11 cellular contexts compared by ENCODE assay signal in the genomic region with DNA sequence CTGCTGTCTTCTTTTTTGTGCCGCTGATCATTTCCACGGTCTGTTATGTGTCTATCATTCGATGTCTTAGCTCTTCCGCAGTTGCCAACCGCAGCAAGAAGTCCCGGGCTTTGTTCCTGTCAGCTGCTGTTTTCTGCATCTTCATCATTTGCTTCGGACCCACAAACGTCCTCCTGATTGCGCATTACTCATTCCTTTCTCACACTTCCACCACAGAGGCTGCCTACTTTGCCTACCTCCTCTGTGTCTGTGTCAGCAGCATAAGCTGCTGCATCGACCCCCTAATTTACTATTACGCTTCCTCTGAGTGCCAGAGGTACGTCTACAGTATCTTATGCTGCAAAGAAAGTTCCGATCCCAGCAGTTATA. TPM values are rescaled to one million over a fixed set of nuclear protein-coding genes. Genes with fewer than 3 reads are reported as not detected.
DNase-seq lines count a peak whose midpoint lies in the region; ATAC-seq lines count a peak whose summit lies in the region.
"Had no signal": no experiment of that assay in that cellular context is flagged by ENCODE, and none has a peak within 500 bp of the region (broad histone marks: within the 10 kb centered on the region; RNA-seq: fewer than 3 reads in every experiment).

No MANE protein-coding gene starts in this region.

- CTCF ChIA-PET in activated CD4-positive, alpha-beta T cell treated with anti-CD3 and anti-CD28 coated beads, Interleukin-2, amount 10 ng/mL, durations not matched to agents 7 days and 5 days (lab: Charles Lee), result interaction anchor here (1.2 to 1.5 kb wide), 2 partner anchors 11 to 18 kb away, joined by 4 to 5 read pairs; no protein-coding TSS in a partner anchor
- CTCF ChIA-PET in naive thymus-derived CD4-positive, alpha-beta T cell (lab: Charles Lee), result interaction anchor here (0.5 kb wide), 1 partner anchor 112 kb away, joined by 3 read pairs; no protein-coding TSS in a partner anchor

- peaks cover 16% of the 10 kb centered on the region for H3K4me1 Mint-ChIP-seq in activated CD4-positive, alpha-beta T cell treated with anti-CD3 and anti-CD28 coated beads, Interleukin-2, amount 10 ng/mL, durations not matched to agents 7 days and 5 days
- H3K4me1 Mint-ChIP-seq in naive thymus-derived CD4-positive, alpha-beta T cell, result peaks cover 0 to 22% (median 3%) of the 10 kb centered on the region in 7 donors

- H3K27me3 ChIP-seq in naive thymus-derived CD4-positive, alpha-beta T cell (ENCODE audit: control insufficient read depth in 2 of 2, insufficient read depth in 2 of 2, low read length in 2 of 2), result no peaks in the 10 kb centered on the region

- intact Hi-C loops in naive thymus-derived CD4-positive, alpha-beta T cell (cut with micrococcal nuclease), result no loop called here

- H3K4me3 Mint-ChIP-seq in activated CD4-positive, alpha-beta T cell treated with anti-CD3 and anti-CD28 coated beads, Interleukin-2, amount 10 ng/mL, durations not matched to agents 7 days and 5 days, result peak overlapping the region; percentile 0
- peak overlapping the region in 1 of 10 donors; percentile 24 for H3K4me3 Mint-ChIP-seq in naive thymus-derived CD4-positive, alpha-beta T cell
- H3K4me3 Mint-ChIP-seq: endodermal cell had no signal

- peak overlapping the region; percentile 46 for H3K4me3 ChIP-seq in naive thymus-derived CD4-positive, alpha-beta T cell (ENCODE audit: low read length)

- POLR2A ChIA-PET in activated CD4-positive, alpha-beta T cell treated with anti-CD3 and anti-CD28 coated beads, Interleukin-2, amount 10 ng/mL, durations not matched to agents 7 days and 5 days (lab: Charles Lee), result no interaction called here
- POLR2A ChIA-PET in naive thymus-derived CD4-positive, alpha-beta T cell (lab: Charles Lee), result no interaction called here

- H3K36me3 Mint-ChIP-seq in activated CD4-positive, alpha-beta T cell treated with anti-CD3 and anti-CD28 coated beads, Interleukin-2, amount 10 ng/mL, durations not matched to agents 7 days and 5 days (ENCODE audit: low read depth), result peaks cover 22% of the 10 kb centered on the region
- H3K36me3 Mint-ChIP-seq in naive thymus-derived CD4-positive, alpha-beta T cell, result peaks cover 0 to 43% (median 9%) of the 10 kb centered on the region in 5 donors

- ATAC-seq in GM18867 (IDR thresholded peaks at IDR 0.05; ENCODE audit: unreplicated experiment), result peak; percentile 87
- ATAC-seq in GM21723 (IDR thresholded peaks at IDR 0.05; ENCODE audit: unreplicated experiment), result peak; percentile 86
- ATAC-seq in naive thymus-derived CD4-positive, alpha-beta T cell, result peak; percentile 83

- peaks cover 0 to 52% of the 10 kb centered on the region in 2 donors for H3K4me1 ChIP-seq in naive thymus-derived CD4-positive, alpha-beta T cell (ENCODE audit: control insufficient read depth in 2 of 2, insufficient read depth in 2 of 2, low read length in 2 of 2)

- peaks cover 0 to 7% (median 6%) of the 10 kb centered on the region in 3 experiments for H3K9me3 ChIP-seq in naive thymus-derived CD4-positive, alpha-beta T cell (ENCODE audit: control insufficient read depth in 2 of 3, low read length in 3 of 3)

- no peak overlapping the region for H3K27ac ChIP-seq in naive thymus-derived CD4-positive, alpha-beta T cell (ENCODE audit: low read depth, low read length)

- peaks cover 19% of the 10 kb centered on the region for H3K9me3 Mint-ChIP-seq in activated CD4-positive, alpha-beta T cell treated with anti-CD3 and anti-CD28 coated beads, Interleukin-2, amount 10 ng/mL, durations not matched to agents 7 days and 5 days
- H3K9me3 Mint-ChIP-seq in naive thymus-derived CD4-positive, alpha-beta T cell, result peaks cover 13 to 31% (median 21%) of the 10 kb centered on the region in 11 donors

- H3K27ac Mint-ChIP-seq in activated CD4-positive, alpha-beta T cell treated with anti-CD3 and anti-CD28 coated beads, Interleukin-2, amount 10 ng/mL, durations not matched to agents 7 days and 5 days, result peak overlapping the region; percentile 34
- H3K27ac Mint-ChIP-seq in naive thymus-derived CD4-positive, alpha-beta T cell, result peak overlapping the region in 2 of 9 donors; percentile 20 to 36
- H3K27ac Mint-ChIP-seq: endodermal cell had no signal

- peak; percentile 25 for DNase-seq in activated CD4-positive, alpha-beta T cell treated with anti-CD3 and anti-CD28 coated beads, Interleukin-2, amount 10 ng/mL, durations not matched to agents 7 days and 5 days
- no peak for DNase-seq in naive thymus-derived CD4-positive, alpha-beta T cell
- DNase-seq in GM19238 (ENCODE audit: insufficient read length, low spot score) (no peak), NOMO-1 (lab: John Stamatoyannopoulos, UW; ENCODE audit: unreplicated experiment in 2 of 2) (no peak), glomerular visceral epithelial cell (ENCODE audit: extremely low spot score) (no peak)
- DNase-seq: DMS79, endodermal cell, islet precursor cell, NCI-H1105 had no signal

- no peaks in the 10 kb centered on the region for H3K36me3 ChIP-seq in naive thymus-derived CD4-positive, alpha-beta T cell (ENCODE audit: control insufficient read depth in 2 of 3, insufficient read depth in 3 of 3, low read length in 3 of 3)

- H3K27me3 Mint-ChIP-seq in activated CD4-positive, alpha-beta T cell treated with anti-CD3 and anti-CD28 coated beads, Interleukin-2, amount 10 ng/mL, durations not matched to agents 7 days and 5 days, result no peaks in the 10 kb centered on the region
- peaks cover 3 to 20% (median 5%) of the 10 kb centered on the region in 5 donors for H3K27me3 Mint-ChIP-seq in naive thymus-derived CD4-positive, alpha-beta T cell

RNA-seq across cellular contexts. Expression of gene F2R, which starts 17.1 kb away (rescaled TPM):
- total RNA-seq in activated CD4-positive, alpha-beta T cell treated with anti-CD3 and anti-CD28 coated beads, Interleukin-2, amount 10 ng/mL, durations not matched to agents 7 days and 5 days, result 1 to 10 TPM; 5.9 to 7.3 TPM
- 1 to 10 TPM in 3 of 5 experiments, under 1 TPM in 2; 0.65 to 8.2 (median 1.2) TPM for total RNA-seq in naive thymus-derived CD4-positive, alpha-beta T cell
- under 1 TPM; 0.23 to 0.43 TPM for polyA plus RNA-seq in naive thymus-derived CD4-positive, alpha-beta T cell
